ENCODE assay signal across 1 cellular context in the genomic region with DNA sequence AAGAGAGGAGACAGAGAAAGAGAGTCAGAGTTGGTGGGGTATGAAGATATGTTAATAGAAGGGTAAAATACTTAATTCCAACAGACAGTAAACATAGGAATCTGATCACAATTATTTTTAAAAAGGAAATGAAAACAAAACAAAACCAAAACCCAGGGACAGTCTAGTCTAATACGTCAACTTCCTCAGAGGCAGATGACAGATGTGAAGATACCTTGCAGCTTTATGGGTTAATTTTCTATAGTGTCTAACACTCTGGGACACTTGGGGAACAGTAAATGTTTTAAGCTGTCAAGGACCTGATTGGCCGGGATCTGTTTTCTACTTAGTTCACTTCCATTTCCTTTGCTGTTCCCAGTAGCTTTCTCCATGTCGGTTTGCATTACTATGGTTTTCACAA.
TF ChIP-seq lines count a peak whose summit lies in the region.

No MANE protein-coding gene starts in this region.

TF ChIP-seq in SK-N-SH, 30 proteins besides CTCF, POLR2A, EP300 and RAD21 (continued from another document):
- TF ChIP-seq MAX (IDR thresholded peaks at IDR 0.05; ENCODE audit: low read depth) = no peak
- TF ChIP-seq GABPA (IDR thresholded peaks at IDR 0.05; ENCODE audit: low read depth) = no peak
- TF ChIP-seq NRF1 (IDR thresholded peaks at IDR 0.05; ENCODE audit: low read depth, low read length) = no peak
- no peak for TF ChIP-seq EZH2phosphoT487 (IDR thresholded peaks at IDR 0.05; ENCODE audit: borderline replicate concordance, low read depth)
